Comparison of ENCODE assay signal across 1 cellular context in genomic region chr19:40778045-40778864, GRCh38.
TF ChIP-seq lines count a peak whose summit lies in the region.

Gene RAB4B, plus strand, starts transcription at chr19:40778247. Its CDS starts 129 bp downstream, at chr19:40778376.

TF ChIP-seq in HepG2, 621 proteins besides CTCF, POLR2A, EP300 and RAD21 (continued from another document and continues in another):
- TF ChIP-seq, protein P1, sequence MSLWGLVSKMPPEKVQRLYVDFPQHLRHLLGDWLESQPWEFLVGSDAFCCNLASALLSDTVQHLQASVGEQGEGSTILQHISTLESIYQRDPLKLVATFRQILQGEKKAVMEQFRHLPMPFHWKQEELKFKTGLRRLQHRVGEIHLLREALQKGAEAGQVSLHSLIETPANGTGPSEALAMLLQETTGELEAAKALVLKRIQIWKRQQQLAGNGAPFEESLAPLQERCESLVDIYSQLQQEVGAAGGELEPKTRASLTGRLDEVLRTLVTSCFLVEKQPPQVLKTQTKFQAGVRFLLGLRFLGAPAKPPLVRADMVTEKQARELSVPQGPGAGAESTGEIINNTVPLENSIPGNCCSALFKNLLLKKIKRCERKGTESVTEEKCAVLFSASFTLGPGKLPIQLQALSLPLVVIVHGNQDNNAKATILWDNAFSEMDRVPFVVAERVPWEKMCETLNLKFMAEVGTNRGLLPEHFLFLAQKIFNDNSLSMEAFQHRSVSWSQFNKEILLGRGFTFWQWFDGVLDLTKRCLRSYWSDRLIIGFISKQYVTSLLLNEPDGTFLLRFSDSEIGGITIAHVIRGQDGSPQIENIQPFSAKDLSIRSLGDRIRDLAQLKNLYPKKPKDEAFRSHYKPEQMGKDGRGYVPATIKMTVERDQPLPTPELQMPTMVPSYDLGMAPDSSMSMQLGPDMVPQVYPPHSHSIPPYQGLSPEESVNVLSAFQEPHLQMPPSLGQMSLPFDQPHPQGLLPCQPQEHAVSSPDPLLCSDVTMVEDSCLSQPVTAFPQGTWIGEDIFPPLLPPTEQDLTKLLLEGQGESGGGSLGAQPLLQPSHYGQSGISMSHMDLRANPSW (CRISPR knock-in tag; IDR thresholded peaks at IDR 0.05; ENCODE audit: borderline replicate concordance), result no peak
- TF ChIP-seq KDM2A (CRISPR knock-in tag; IDR thresholded peaks at IDR 0.05; ENCODE audit: borderline replicate concordance, low read depth) (peak; percentile 90), ZNF768 (CRISPR knock-in tag; IDR thresholded peaks at IDR 0.05) (peak; percentile 43; the same call in 1 of the 2 replicates), SUZ12 (IDR thresholded peaks at IDR 0.05; ENCODE audit: low read depth, low read length) (no peak), FOSL1 (CRISPR knock-in tag; IDR thresholded peaks at IDR 0.05; ENCODE audit: borderline replicate concordance) (no peak), FOXK2 (IDR thresholded peaks at IDR 0.05) (no peak), SAFB2 (CRISPR knock-in tag; IDR thresholded peaks at IDR 0.05; ENCODE audit: borderline replicate concordance, low read depth) (no peak; the same call in 1 of the 2 replicates), HNF4A (CRISPR knock-in tag; IDR thresholded peaks at IDR 0.05) (no peak), PPARG (CRISPR knock-in tag; conservative IDR thresholded peaks at IDR 0.05) (no peak), HOXA7 (CRISPR knock-in tag; IDR thresholded peaks at IDR 0.05) (no peak), ZNF678 (CRISPR knock-in tag; IDR thresholded peaks at IDR 0.05) (no peak), IRF2 (CRISPR knock-in tag; IDR thresholded peaks at IDR 0.05) (no peak), ZNF546 (CRISPR knock-in tag; conservative IDR thresholded peaks at IDR 0.05) (no peak), MAFG (CRISPR knock-in tag; IDR thresholded peaks at IDR 0.05) (no peak), U2AF1 (optimal IDR thresholded peaks at IDR 0.05; ENCODE audit: low read depth, low read length) (no peak), ZUFSP (CRISPR knock-in tag; IDR thresholded peaks at IDR 0.05; ENCODE audit: borderline replicate concordance) (no peak), ZNF225 (CRISPR knock-in tag; IDR thresholded peaks at IDR 0.05) (0 out of 2 replicates have a peak, but pooled peaks have one; percentile 87), ZNF766 (CRISPR knock-in tag; IDR thresholded peaks at IDR 0.05; ENCODE audit: borderline replicate concordance) (no peak), PHB2 (IDR thresholded peaks at IDR 0.05; ENCODE audit: partially characterized antibody) (no peak), ZNF513 (CRISPR knock-in tag; conservative IDR thresholded peaks at IDR 0.05) (no peak), ZNF7 (CRISPR knock-in tag; IDR thresholded peaks at IDR 0.05) (no peak), ZNF256 (CRISPR knock-in tag; conservative IDR thresholded peaks at IDR 0.05) (no peak), ZHX1 (CRISPR knock-in tag; IDR thresholded peaks at IDR 0.05; ENCODE audit: low read depth) (no peak), TARDBP (CRISPR knock-in tag; IDR thresholded peaks at IDR 0.05) (peak; percentile 67; the same call in 1 of the 2 replicates), ZNF572 (CRISPR knock-in tag; IDR thresholded peaks at IDR 0.05) (no peak; the same call in 1 of the 2 replicates), ZNF280B (CRISPR knock-in tag; IDR thresholded peaks at IDR 0.05; ENCODE audit: borderline replicate concordance) (peak; percentile 35; the same call in 1 of the 2 replicates), ZNF230 (CRISPR knock-in tag; IDR thresholded peaks at IDR 0.05) (peak; percentile 91), ZNF496 (CRISPR knock-in tag; IDR thresholded peaks at IDR 0.05; ENCODE audit: insufficient replicate concordance) (no peak), NFKBIZ (CRISPR knock-in tag; IDR thresholded peaks at IDR 0.05) (no peak), ZNF446 (CRISPR knock-in tag; IDR thresholded peaks at IDR 0.05) (no peak)
- TF ChIP-seq, protein P2, sequence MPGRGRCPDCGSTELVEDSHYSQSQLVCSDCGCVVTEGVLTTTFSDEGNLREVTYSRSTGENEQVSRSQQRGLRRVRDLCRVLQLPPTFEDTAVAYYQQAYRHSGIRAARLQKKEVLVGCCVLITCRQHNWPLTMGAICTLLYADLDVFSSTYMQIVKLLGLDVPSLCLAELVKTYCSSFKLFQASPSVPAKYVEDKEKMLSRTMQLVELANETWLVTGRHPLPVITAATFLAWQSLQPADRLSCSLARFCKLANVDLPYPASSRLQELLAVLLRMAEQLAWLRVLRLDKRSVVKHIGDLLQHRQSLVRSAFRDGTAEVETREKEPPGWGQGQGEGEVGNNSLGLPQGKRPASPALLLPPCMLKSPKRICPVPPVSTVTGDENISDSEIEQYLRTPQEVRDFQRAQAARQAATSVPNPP (CRISPR knock-in tag; IDR thresholded peaks at IDR 0.05), result no peak
- TF ChIP-seq, protein P3, sequence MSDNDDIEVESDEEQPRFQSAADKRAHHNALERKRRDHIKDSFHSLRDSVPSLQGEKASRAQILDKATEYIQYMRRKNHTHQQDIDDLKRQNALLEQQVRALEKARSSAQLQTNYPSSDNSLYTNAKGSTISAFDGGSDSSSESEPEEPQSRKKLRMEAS (IDR thresholded peaks at IDR 0.05), result peak; percentile 9; the same call in 1 of the 2 replicates
- TF ChIP-seq, protein P4, sequence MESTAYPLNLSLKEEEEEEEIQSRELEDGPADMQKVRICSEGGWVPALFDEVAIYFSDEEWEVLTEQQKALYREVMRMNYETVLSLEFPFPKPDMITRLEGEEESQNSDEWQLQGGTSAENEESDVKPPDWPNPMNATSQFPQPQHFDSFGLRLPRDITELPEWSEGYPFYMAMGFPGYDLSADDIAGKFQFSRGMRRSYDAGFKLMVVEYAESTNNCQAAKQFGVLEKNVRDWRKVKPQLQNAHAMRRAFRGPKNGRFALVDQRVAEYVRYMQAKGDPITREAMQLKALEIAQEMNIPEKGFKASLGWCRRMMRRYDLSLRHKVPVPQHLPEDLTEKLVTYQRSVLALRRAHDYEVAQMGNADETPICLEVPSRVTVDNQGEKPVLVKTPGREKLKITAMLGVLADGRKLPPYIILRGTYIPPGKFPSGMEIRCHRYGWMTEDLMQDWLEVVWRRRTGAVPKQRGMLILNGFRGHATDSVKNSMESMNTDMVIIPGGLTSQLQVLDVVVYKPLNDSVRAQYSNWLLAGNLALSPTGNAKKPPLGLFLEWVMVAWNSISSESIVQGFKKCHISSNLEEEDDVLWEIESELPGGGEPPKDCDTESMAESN (CRISPR knock-in tag; conservative IDR thresholded peaks at IDR 0.05), result peak; percentile 68
- TF ChIP-seq, protein P5, sequence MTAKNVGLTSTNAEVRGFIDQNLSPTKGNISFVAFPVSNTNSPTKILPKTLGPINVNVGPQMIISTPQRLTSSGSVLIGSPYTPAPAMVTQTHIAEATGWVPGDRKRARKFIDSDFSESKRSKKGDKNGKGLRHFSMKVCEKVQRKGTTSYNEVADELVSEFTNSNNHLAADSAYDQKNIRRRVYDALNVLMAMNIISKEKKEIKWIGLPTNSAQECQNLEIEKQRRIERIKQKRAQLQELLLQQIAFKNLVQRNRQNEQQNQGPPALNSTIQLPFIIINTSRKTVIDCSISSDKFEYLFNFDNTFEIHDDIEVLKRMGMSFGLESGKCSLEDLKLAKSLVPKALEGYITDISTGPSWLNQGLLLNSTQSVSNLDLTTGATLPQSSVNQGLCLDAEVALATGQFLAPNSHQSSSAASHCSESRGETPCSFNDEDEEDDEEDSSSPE (CRISPR knock-in tag; IDR thresholded peaks at IDR 0.05), result 0 out of 2 replicates have a peak, but pooled peaks have one; percentile 31
- TF ChIP-seq, protein P6, sequence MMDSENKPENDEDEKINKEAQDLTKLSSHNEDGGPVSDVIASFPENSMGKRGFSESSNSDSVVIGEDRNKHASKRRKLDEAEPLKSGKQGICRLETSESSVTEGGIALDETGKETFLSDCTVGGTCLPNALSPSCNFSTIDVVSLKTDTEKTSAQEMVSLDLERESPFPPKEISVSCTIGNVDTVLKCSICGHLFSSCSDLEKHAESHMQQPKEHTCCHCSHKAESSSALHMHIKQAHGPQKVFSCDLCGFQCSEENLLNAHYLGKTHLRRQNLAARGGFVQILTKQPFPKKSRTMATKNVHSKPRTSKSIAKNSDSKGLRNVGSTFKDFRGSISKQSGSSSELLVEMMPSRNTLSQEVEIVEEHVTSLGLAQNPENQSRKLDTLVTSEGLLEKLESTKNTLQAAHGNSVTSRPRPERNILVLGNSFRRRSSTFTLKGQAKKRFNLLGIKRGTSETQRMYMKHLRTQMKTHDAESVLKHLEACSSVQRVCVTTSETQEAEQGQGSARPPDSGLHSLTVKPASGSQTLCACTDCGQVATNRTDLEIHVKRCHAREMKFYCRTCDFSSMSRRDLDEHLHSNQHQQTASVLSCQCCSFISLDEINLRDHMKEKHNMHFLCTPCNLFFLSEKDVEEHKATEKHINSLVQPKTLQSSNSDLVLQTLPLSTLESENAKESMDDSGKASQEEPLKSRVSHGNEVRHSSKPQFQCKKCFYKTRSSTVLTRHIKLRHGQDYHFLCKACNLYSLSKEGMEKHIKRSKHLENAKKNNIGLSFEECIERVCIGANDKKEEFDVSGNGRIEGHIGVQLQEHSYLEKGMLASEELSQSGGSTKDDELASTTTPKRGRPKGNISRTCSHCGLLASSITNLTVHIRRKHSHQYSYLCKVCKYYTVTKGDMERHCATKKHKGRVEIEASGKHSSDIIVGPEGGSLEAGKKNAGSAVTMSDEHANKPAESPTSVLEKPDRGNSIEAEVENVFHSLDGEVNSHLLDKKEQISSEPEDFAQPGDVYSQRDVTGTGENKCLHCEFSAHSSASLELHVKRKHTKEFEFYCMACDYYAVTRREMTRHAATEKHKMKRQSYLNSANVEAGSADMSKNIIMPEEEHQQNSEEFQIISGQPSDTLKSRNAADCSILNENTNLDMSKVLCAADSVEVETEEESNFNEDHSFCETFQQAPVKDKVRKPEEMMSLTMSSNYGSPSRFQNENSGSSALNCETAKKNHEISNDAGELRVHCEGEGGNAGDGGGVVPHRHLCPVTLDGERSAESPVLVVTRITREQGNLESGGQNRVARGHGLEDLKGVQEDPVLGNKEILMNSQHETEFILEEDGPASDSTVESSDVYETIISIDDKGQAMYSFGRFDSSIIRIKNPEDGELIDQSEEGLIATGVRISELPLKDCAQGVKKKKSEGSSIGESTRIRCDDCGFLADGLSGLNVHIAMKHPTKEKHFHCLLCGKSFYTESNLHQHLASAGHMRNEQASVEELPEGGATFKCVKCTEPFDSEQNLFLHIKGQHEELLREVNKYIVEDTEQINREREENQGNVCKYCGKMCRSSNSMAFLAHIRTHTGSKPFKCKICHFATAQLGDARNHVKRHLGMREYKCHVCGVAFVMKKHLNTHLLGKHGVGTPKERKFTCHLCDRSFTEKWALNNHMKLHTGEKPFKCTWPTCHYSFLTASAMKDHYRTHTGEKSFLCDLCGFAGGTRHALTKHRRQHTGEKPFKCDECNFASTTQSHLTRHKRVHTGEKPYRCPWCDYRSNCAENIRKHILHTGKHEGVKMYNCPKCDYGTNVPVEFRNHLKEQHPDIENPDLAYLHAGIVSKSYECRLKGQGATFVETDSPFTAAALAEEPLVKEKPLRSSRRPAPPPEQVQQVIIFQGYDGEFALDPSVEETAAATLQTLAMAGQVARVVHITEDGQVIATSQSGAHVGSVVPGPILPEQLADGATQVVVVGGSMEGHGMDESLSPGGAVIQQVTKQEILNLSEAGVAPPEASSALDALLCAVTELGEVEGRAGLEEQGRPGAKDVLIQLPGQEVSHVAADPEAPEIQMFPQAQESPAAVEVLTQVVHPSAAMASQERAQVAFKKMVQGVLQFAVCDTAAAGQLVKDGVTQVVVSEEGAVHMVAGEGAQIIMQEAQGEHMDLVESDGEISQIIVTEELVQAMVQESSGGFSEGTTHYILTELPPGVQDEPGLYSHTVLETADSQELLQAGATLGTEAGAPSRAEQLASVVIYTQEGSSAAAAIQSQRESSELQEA (CRISPR knock-in tag; IDR thresholded peaks at IDR 0.05; ENCODE audit: not compliant biosample characterization), result no peak
